Comparison of ENCODE assay signal across 21 cellular contexts in genomic region chr14:32400480-32400879, GRCh38.
DNase-seq lines count a peak whose midpoint lies in the region; ATAC-seq and TF ChIP-seq lines count a peak whose summit lies in the region.
"Had no signal": no experiment of that assay in that cellular context is flagged by ENCODE, and none has a peak within 500 bp of the region (broad histone marks: within the 10 kb centered on the region; RNA-seq: fewer than 3 reads in every experiment).

No MANE protein-coding gene starts in this region.

- no peaks in the 10 kb centered on the region for H3K9me3 ChIP-seq in heart left ventricle
- H3K9me3 ChIP-seq: SJSA1, upper lobe of right lung had no signal

- H3K27ac ChIP-seq in heart left ventricle = no peak overlapping the region
- H3K27ac ChIP-seq: neural progenitor cell, SJSA1, upper lobe of right lung had no signal

- H3K36me3 ChIP-seq in heart left ventricle = no peaks in the 10 kb centered on the region
- H3K36me3 ChIP-seq: neural progenitor cell, SJSA1, upper lobe of right lung had no signal

- intact Hi-C loops in heart left ventricle (cut with DNase I) = no loop called here

- 95 to 97% (median 96%) methylated on average over 1 of the region's 1 CpG for whole genome bisulfite sequencing in heart left ventricle, 4 donors

- H3K4me1 ChIP-seq in heart left ventricle = peaks cover 0 to 15% (median 0%) of the 10 kb centered on the region in 12 donors
- H3K4me1 ChIP-seq: upper lobe of right lung had no signal

- in situ Hi-C loops in ACHN (cut with HindIII; ENCODE audit: low pct_ligation_motif_present, low pct_unique_long_range_greater_than_20kb, low sequenced_read_pairs) = no loop called here

- H3K4me3 ChIP-seq in AG09309 (ENCODE audit: control insufficient read depth, low read depth, low read length) (no peak overlapping the region), heart left ventricle (no peak overlapping the region)
- H3K4me3 ChIP-seq: neural progenitor cell, SJSA1, upper lobe of right lung had no signal

- DNase-seq in AG09309 (ENCODE audit: low read depth) (peak; percentile 76), H4 (ENCODE audit: low spot score) (peak; percentile 14), glomerular visceral epithelial cell (ENCODE audit: extremely low spot score) (peak; percentile 74), SK-N-DZ (ENCODE audit: low spot score) (no peak), heart left ventricle (no peak), ACHN (no peak)
- DNase-seq: activated CD4-positive, alpha-beta T cell treated with anti-CD3 and anti-CD28 coated beads, Interleukin-2, amount 10 ng/mL, durations not matched to agents 7 days and 5 days; activated naive CD8-positive, alpha-beta T cell treated with anti-CD3 and anti-CD28 coated beads, Interleukin-2, amount 10 ng/mL, durations not matched to agents 7 days and 5 days; CD4-positive, CD25-positive, alpha-beta regulatory T cell; cortex of kidney; hippocampal formation; NCI-H2081 treated with DMSO at 0.1 percent for 48 hours; NCI-H446 treated with DMSO at 0.1 percent for 48 hours; OCI-M1; substantia nigra; T-helper 2 cell; upper lobe of right lung had no signal

- TF ChIP-seq POLR2A in heart left ventricle (IDR thresholded peaks at IDR 0.05) = no peak

- H3K27me3 ChIP-seq in heart left ventricle = no peaks in the 10 kb centered on the region
- H3K27me3 ChIP-seq: neural progenitor cell, SJSA1, upper lobe of right lung had no signal

- TF ChIP-seq CTCF in AG09309 (IDR thresholded peaks at IDR 0.05; ENCODE audit: control insufficient read depth, insufficient read depth, low read depth, low read length, missing control alignments) = no peak
- TF ChIP-seq CTCF in heart left ventricle (IDR thresholded peaks at IDR 0.05) = no peak

- peak; percentile 5; the same call in 1 of the 3 replicates for ATAC-seq in SK-N-SH treated with all-trans-retinoic acid at 6 μM for 48 hours
- no peak for ATAC-seq in heart left ventricle
- no peak for ATAC-seq in esophagus mucosa
- ATAC-seq: upper lobe of right lung had no signal

TF ChIP-seq in SK-N-SH treated with all-trans-retinoic acid at 6 μM for 48 hours, 23 proteins besides CTCF, POLR2A, EP300 and RAD21:
- TF ChIP-seq TOX (CRISPR knock-in tag; IDR thresholded peaks at IDR 0.05; ENCODE audit: borderline replicate concordance) (peak; percentile 32; the same call in 1 of the 2 replicates), ZC3H10 (CRISPR knock-in tag; IDR thresholded peaks at IDR 0.05) (peak; percentile 83; the same call in 1 of the 2 replicates), ISL1 (CRISPR knock-in tag; IDR thresholded peaks at IDR 0.05) (peak; percentile 51), RARB (CRISPR knock-in tag; IDR thresholded peaks at IDR 0.05) (no peak)

Comparison
In these comparisons a context has a peak if more than half of its experiments do, and no peak if none do; other contexts are left out.
1. DNase-seq: peak in AG09309 (single experiment), H4 (single experiment) and glomerular visceral epithelial cell (single experiment); none in SK-N-DZ (single experiment), heart left ventricle (0 of 5) and ACHN (single experiment).